Comparison of ENCODE assay signal across 17 cellular contexts in genomic region chr1:72830606-72831390, GRCh38.
DNase-seq lines count a peak whose midpoint lies in the region; TF ChIP-seq lines count a peak whose summit lies in the region.
"Had no signal": no experiment of that assay in that cellular context is flagged by ENCODE, and none has a peak within 500 bp of the region (broad histone marks: within the 10 kb centered on the region; RNA-seq: fewer than 3 reads in every experiment).

No MANE protein-coding gene starts in this region.

- H3K27ac Mint-ChIP-seq in chondrocyte (ENCODE audit: unreplicated experiment) (no peak overlapping the region), nephron progenitor cell (no peak overlapping the region)
- H3K27ac Mint-ChIP-seq: CD8-positive, alpha-beta T cell had no signal

- H3K27me3 Mint-ChIP-seq in chondrocyte (ENCODE audit: low read depth) (no peaks in the 10 kb centered on the region), nephron progenitor cell (ENCODE audit: low read depth, poor library complexity) (no peaks in the 10 kb centered on the region)

- H3K4me3 Mint-ChIP-seq in chondrocyte (ENCODE audit: unreplicated experiment), result no peak overlapping the region
- H3K4me3 Mint-ChIP-seq in nephron progenitor cell, result no peak overlapping the region
- H3K4me3 Mint-ChIP-seq: CD8-positive, alpha-beta T cell had no signal

- TF ChIP-seq CTCF in chondrocyte (IDR thresholded peaks at IDR 0.05) (no peak), nephron progenitor cell (IDR thresholded peaks at IDR 0.05) (no peak), dorsolateral prefrontal cortex (IDR thresholded peaks at IDR 0.05 in 54 of 56, conservative IDR thresholded peaks at IDR 0.05 in 2 of 56; ENCODE audit: low read depth in 1 of 56, partially characterized antibody in 56 of 56) (no peak)

- intact Hi-C loops in dorsolateral prefrontal cortex (cut with DNase I), result no loop called here

- DNase-seq in COR-L47 (lab: John Stamatoyannopoulos, UW) (peak; percentile 22), HT1080 (ENCODE audit: low read depth) (peak; percentile 21), chondrocyte (ENCODE audit: low spot score) (peak; percentile 68), nephron progenitor cell (peak; percentile 22), caudate nucleus (lab: John Stamatoyannopoulos, UW) (no peak), globus pallidus (ENCODE audit: low spot score) (no peak), dorsolateral prefrontal cortex (no peak)
- DNase-seq: CD8-positive, alpha-beta T cell; EL; NCI-H1048; NCI-H146; NCI-H2081 treated with DMSO at 0.1 percent for 48 hours; NCI-H345; NCI-H526 treated with DMSO at 0.1 percent for 48 hours; Peyer's patch; SHP77 had no signal

- H3K4me3 ChIP-seq in dorsolateral prefrontal cortex, result no peak overlapping the region
- H3K4me3 ChIP-seq: HAP-1, Peyer's patch had no signal

- H3K36me3 Mint-ChIP-seq in chondrocyte (ENCODE audit: low read depth) (peaks cover 9% of the 10 kb centered on the region), nephron progenitor cell (ENCODE audit: low read depth) (peaks cover 6% of the 10 kb centered on the region)
- H3K36me3 Mint-ChIP-seq: CD8-positive, alpha-beta T cell had no signal

- no peaks in the 10 kb centered on the region for H3K27me3 ChIP-seq in dorsolateral prefrontal cortex
- H3K27me3 ChIP-seq: Peyer's patch had no signal

- H3K27ac ChIP-seq in caudate nucleus (ENCODE audit: low read depth, low read length) (no peak overlapping the region), dorsolateral prefrontal cortex (no peak overlapping the region)
- H3K27ac ChIP-seq: Peyer's patch had no signal

- H3K4me1 Mint-ChIP-seq in chondrocyte (ENCODE audit: low read depth), result peaks cover 7% of the 10 kb centered on the region
- H3K4me1 Mint-ChIP-seq in nephron progenitor cell, result no peaks in the 10 kb centered on the region

- H3K9me3 Mint-ChIP-seq in chondrocyte (ENCODE audit: low read depth) (peaks cover 42% of the 10 kb centered on the region), nephron progenitor cell (peaks cover 59% of the 10 kb centered on the region)

Comparison
In these comparisons a context has a peak if more than half of its experiments do, and no peak if none do; other contexts are left out.
1. DNase-seq: peak in COR-L47 (single experiment), HT1080 (single experiment), chondrocyte (single experiment) and nephron progenitor cell (single experiment); none in caudate nucleus (0 of 61), globus pallidus (single experiment) and dorsolateral prefrontal cortex (0 of 10).